31 cellular contexts compared by ENCODE assay signal in genomic region chr1:157405662-157406061, GRCh38.
"Had no signal": no experiment of that assay in that cellular context is flagged by ENCODE, and none has a peak within 500 bp of the region (broad histone marks: within the 10 kb centered on the region; RNA-seq: fewer than 3 reads in every experiment).

No MANE protein-coding gene starts in this region.

- H3K4me3 Mint-ChIP-seq: naive thymus-derived CD4-positive, alpha-beta T cell; nephron; neural progenitor cell; stimulated activated memory B cell treated with anti-CD40 and anti-IgM and Interleukin-4, amounts not matched to agents 10 μg/mL and 1 μg/mL and 100 μg/mL, for 72 hours; stimulated activated naive CD8-positive, alpha-beta T cell treated with anti-CD3 and anti-CD28 coated beads, Interleukin-15, amount 100 ng/mL, for 72 hours had no signal

- H3K27me3 ChIP-seq: neural progenitor cell, ovary, suprapubic skin, testis, tibial artery, transverse colon, upper lobe of left lung, vagina had no signal

- H3K27ac ChIP-seq: neural progenitor cell, ovary, parathyroid adenoma, psoas muscle, skin epidermis, spleen, suprapubic skin, testis, tibial artery, transverse colon, upper lobe of left lung, vagina had no signal

- DNase-seq: naive thymus-derived CD4-positive, alpha-beta T cell; occipital lobe; ovary; posterior cingulate gyrus; psoas muscle; right cardiac atrium; spleen; stimulated activated CD4-positive, alpha-beta T cell treated with anti-CD3 and anti-CD28 coated beads, Interleukin-12 subunit alpha, Interleukin-12 subunit beta, amount 100 ng/mL, for 4 hours; stimulated activated CD4-positive, alpha-beta T cell treated with anti-CD3 and anti-CD28 coated beads, Interleukin-1b, Interleukin-23, amount 100 ng/mL, for 48 hours; stimulated activated CD4-positive, alpha-beta T cell treated with anti-CD3 and anti-CD28 coated beads, Interleukin-4, amount 100 ng/mL, for 1 hour; stimulated activated CD4-positive, alpha-beta T cell treated with anti-CD3 and anti-CD28 coated beads, Interleukin-4, amount 100 ng/mL, for 4 hours; stimulated activated CD8-positive, alpha-beta memory T cell treated with anti-CD3 and anti-CD28 coated beads, Interleukin-4, amount 100 ng/mL, for 48 hours; stimulated activated naive CD4-positive, alpha-beta T cell; stimulated activated naive CD8-positive, alpha-beta T cell treated with anti-CD3 and anti-CD28 coated beads, Interleukin-15, amount 100 ng/mL, for 72 hours; stimulated activated naive CD8-positive, alpha-beta T cell treated with anti-CD3 and anti-CD28 coated beads, Interleukin-15, Interleukin-2, amounts not matched to agents 100 U/mL and 50 U/mL, for 24 hours; substantia nigra; testis; tibial artery; transverse colon; upper lobe of left lung had no signal

- H3K4me1 ChIP-seq: neural progenitor cell, parathyroid adenoma, psoas muscle, suprapubic skin, testis, tibial artery, vagina had no signal

- H3K4me3 ChIP-seq: neural progenitor cell, ovary, psoas muscle, skin epidermis, smooth muscle cell, spleen, suprapubic skin, testis, tibial artery, transverse colon, upper lobe of left lung, vagina had no signal

- H3K9ac ChIP-seq: neural progenitor cell, parathyroid adenoma had no signal

- H3K4me1 Mint-ChIP-seq: neural progenitor cell; stimulated activated naive CD8-positive, alpha-beta T cell treated with anti-CD3 and anti-CD28 coated beads, Interleukin-15, amount 100 ng/mL, for 72 hours had no signal

- H3K36me3 Mint-ChIP-seq: naive thymus-derived CD4-positive, alpha-beta T cell; neural progenitor cell; stimulated activated memory B cell treated with anti-CD40 and anti-IgM and Interleukin-4, amounts not matched to agents 10 μg/mL and 1 μg/mL and 100 μg/mL, for 72 hours had no signal

- H3K4me2 ChIP-seq: neural progenitor cell, smooth muscle cell had no signal

- H3K9me3 ChIP-seq: ovary, psoas muscle, spleen, suprapubic skin, testis, tibial artery, transverse colon, upper lobe of left lung, vagina had no signal

- H3K27me3 Mint-ChIP-seq: stimulated activated memory B cell treated with anti-CD40 and anti-IgM and Interleukin-4, amounts not matched to agents 10 μg/mL and 1 μg/mL and 100 μg/mL, for 72 hours had no signal

- H2AFZ ChIP-seq: neural progenitor cell, parathyroid adenoma had no signal

- H3K79me2 ChIP-seq: parathyroid adenoma had no signal

- ATAC-seq: naive thymus-derived CD4-positive, alpha-beta T cell; psoas muscle; right cardiac atrium; sciatic nerve; stimulated activated memory B cell treated with anti-CD40 and anti-IgM and Interleukin-4, amounts not matched to agents 10 μg/mL and 1 μg/mL and 100 μg/mL, for 72 hours; stimulated activated naive CD8-positive, alpha-beta T cell treated with anti-CD3 and anti-CD28 coated beads, Interleukin-15, amount 100 ng/mL, for 72 hours; stimulated activated naive CD8-positive, alpha-beta T cell treated with anti-CD3 and anti-CD28 coated beads, Interleukin-15, Interleukin-2, amounts not matched to agents 100 U/mL and 50 U/mL, for 24 hours had no signal

- H3K36me3 ChIP-seq: neural progenitor cell, ovary, spleen, suprapubic skin, tibial artery, transverse colon, upper lobe of left lung, vagina had no signal

- H3K27ac Mint-ChIP-seq: naive thymus-derived CD4-positive, alpha-beta T cell; nephron; neural progenitor cell; progenitor cell of endocrine pancreas; stimulated activated memory B cell treated with anti-CD40 and anti-IgM and Interleukin-4, amounts not matched to agents 10 μg/mL and 1 μg/mL and 100 μg/mL, for 72 hours; stimulated activated naive CD8-positive, alpha-beta T cell treated with anti-CD3 and anti-CD28 coated beads, Interleukin-15, amount 100 ng/mL, for 72 hours had no signal

- H3K9me3 Mint-ChIP-seq: naive thymus-derived CD4-positive, alpha-beta T cell; nephron; neural progenitor cell; stimulated activated memory B cell treated with anti-CD40 and anti-IgM and Interleukin-4, amounts not matched to agents 10 μg/mL and 1 μg/mL and 100 μg/mL, for 72 hours; stimulated activated naive CD8-positive, alpha-beta T cell treated with anti-CD3 and anti-CD28 coated beads, Interleukin-15, amount 100 ng/mL, for 72 hours had no signal

- FAIRE-seq: urothelium cell line had no signal
